ENCODE assay signal across 18 cellular contexts in genomic region chr5:57695179-57695578, GRCh38.
DNase-seq lines count a peak whose midpoint lies in the region; ATAC-seq, FAIRE-seq and TF ChIP-seq lines count a peak whose summit lies in the region.
"Had no signal": no experiment of that assay in that cellular context is flagged by ENCODE, and none has a peak within 500 bp of the region (broad histone marks: within the 10 kb centered on the region; RNA-seq: fewer than 3 reads in every experiment).

No MANE protein-coding gene starts in this region.

- intact Hi-C loops in mammary epithelial cell (cut with micrococcal nuclease): loop anchor here (5.0 kb wide), 2 partner anchors 42 to 43 kb away; no protein-coding TSS in a partner anchor
- intact Hi-C loops in HepG2 (cut with micrococcal nuclease; ENCODE audit: unreplicated experiment): loop anchor here (2.0 to 10.0 kb wide), 2 partner anchors 44 to 520 kb away; partner anchors contain the start of gene GPBP1
- intact Hi-C loops in sigmoid colon (cut with DNase I): no loop called here
- intact Hi-C loops in gastrocnemius medialis (cut with DNase I; ENCODE audit: low total_unique reads): no loop called here

- WGBS in mammary epithelial cell (ENCODE audit: low coverage, missing lambda C conversion rate): 13% methylated on average over 3 of the region's 5 CpGs
- 23% methylated on average over 5 of the region's 5 CpGs for WGBS in HepG2 (ENCODE audit: low lambda C conversion rate)
- WGBS in sigmoid colon, 2 donors: 58 to 78% methylated on average over 5 of the region's 5 CpGs

- H3K27me3 ChIP-seq in mammary epithelial cell (ENCODE audit: insufficient read depth, low read length): no peaks in the 10 kb centered on the region
- H3K27me3 ChIP-seq in HepG2 (ENCODE audit: control insufficient read depth in 1 of 2, insufficient read depth in 2 of 2, low read length in 2 of 2): no peaks in the 10 kb centered on the region
- H3K27me3 ChIP-seq in sigmoid colon: no peaks in the 10 kb centered on the region
- H3K27me3 ChIP-seq in gastrocnemius medialis: no peaks in the 10 kb centered on the region

- POLR2A ChIA-PET in HepG2 (lab: Yijun Ruan, JAX): interaction anchor here (1.1 kb wide), 1 partner anchor 44 kb away, joined by 13 read pairs; no protein-coding TSS in a partner anchor

- peak; percentile 25 for DNase-seq in COLO829 (ENCODE audit: low spot score)
- peak; percentile 50 for DNase-seq in mammary epithelial cell
- peak; percentile 91 for DNase-seq in HepG2 (ENCODE audit: low spot score)
- no peak for DNase-seq in sigmoid colon
- no peak for DNase-seq in C1 segment of cervical spinal cord (lab: John Stamatoyannopoulos, UW)
- DNase-seq in gastrocnemius medialis: no peak
- DNase-seq: activated CD4-positive, alpha-beta memory T cell treated with anti-CD3 and anti-CD28 coated beads, Interleukin-2, amount 10 ng/mL, durations not matched to agents 7 days and 5 days; activated naive CD8-positive, alpha-beta T cell treated with anti-CD3 and anti-CD28 coated beads, Interleukin-2, amount 10 ng/mL, durations not matched to agents 7 days and 5 days; activated T-cell treated with anti-CD3 and anti-CD28 coated beads, Interleukin-2, amount 50 U/mL, for 48 hours; effector CD8-positive, alpha-beta T cell; Kasumi-1; NCI-H1436; NCI-H2227 treated with DMSO at 0.1 percent for 48 hours; SW 1271 had no signal

- BruUV-seq in mammary epithelial cell (replicated peaks; lab: Mats Ljungman, UMichigan) (no TSS peak), HepG2 (replicated peaks; lab: Mats Ljungman, UMichigan) (no TSS peak)

- TF ChIP-seq POLR2A in HepG2 (IDR thresholded peaks at IDR 0.05; ENCODE audit: insufficient read depth in 1 of 2, low read depth in 2 of 2, low read length in 2 of 2) (no peak), sigmoid colon (IDR thresholded peaks at IDR 0.05) (no peak), gastrocnemius medialis (IDR thresholded peaks at IDR 0.05) (no peak)

- H3K9me3 ChIP-seq in mammary epithelial cell (replicated peaks; ENCODE audit: insufficient read depth, low read length) (no peaks in the 10 kb centered on the region), HepG2 (ENCODE audit: low read length) (no peaks in the 10 kb centered on the region), sigmoid colon (no peaks in the 10 kb centered on the region), gastrocnemius medialis (no peaks in the 10 kb centered on the region)

- TF ChIP-seq CTCF in mammary epithelial cell (conservative IDR thresholded peaks at IDR 0.05 in 1 of 2, IDR thresholded peaks at IDR 0.05 in 1 of 2; ENCODE audit: extremely low read depth in 1 of 2, insufficient read depth in 1 of 2, low read depth in 1 of 2, low read length in 2 of 2): no peak
- no peak; the same call in 1 of the 2 replicates for TF ChIP-seq CTCF in HepG2 (CRISPR knock-in tag; IDR thresholded peaks at IDR 0.05)
- no peak for TF ChIP-seq CTCF in sigmoid colon (IDR thresholded peaks at IDR 0.05)
- TF ChIP-seq CTCF in gastrocnemius medialis (IDR thresholded peaks at IDR 0.05 in 4 of 5, conservative IDR thresholded peaks at IDR 0.05 in 1 of 5): no peak

- H3K4me1 ChIP-seq in mammary epithelial cell (ENCODE audit: insufficient read depth, low read length): peaks cover 56% of the 10 kb centered on the region
- peaks cover 49% of the 10 kb centered on the region for H3K4me1 ChIP-seq in HepG2 (ENCODE audit: insufficient read depth, low read length)
- H3K4me1 ChIP-seq in sigmoid colon: peaks cover 0 to 41% (median 17%) of the 10 kb centered on the region in 4 donors
- H3K4me1 ChIP-seq in gastrocnemius medialis: peaks cover 11 to 16% of the 10 kb centered on the region in 2 donors

- no peaks in the 10 kb centered on the region for H3K36me3 ChIP-seq in mammary epithelial cell (ENCODE audit: insufficient read depth, low read length)
- no peaks in the 10 kb centered on the region for H3K36me3 ChIP-seq in HepG2 (replicated peaks in 1 of 2; ENCODE audit: control insufficient read depth in 1 of 2, insufficient read depth in 2 of 2, low read length in 2 of 2)
- H3K36me3 ChIP-seq in sigmoid colon: no peaks in the 10 kb centered on the region
- H3K36me3 ChIP-seq in gastrocnemius medialis: no peaks in the 10 kb centered on the region

- H2AFZ ChIP-seq in mammary epithelial cell (ENCODE audit: low read depth, low read length) (peak overlapping the region; percentile 67), HepG2 (ENCODE audit: low read length) (peak overlapping the region; percentile 89)

- in situ Hi-C loops in mammary epithelial cell (cut with MboI; ENCODE audit: low sequenced_read_pairs in 2 of 2): no loop called here
- in situ Hi-C loops in HepG2 (cut with HindIII; ENCODE audit: extremely low pct_ligation_motif_present, low pct_unique_long_range_greater_than_20kb): no loop called here
- in situ Hi-C loops in gastrocnemius medialis (cut with MboI; ENCODE audit: low sequenced_read_pairs in 4 of 4): no loop called here

- H3K27ac ChIP-seq in mammary epithelial cell (ENCODE audit: insufficient read depth, low read depth, low read length): peak overlapping the region; percentile 90
- H3K27ac ChIP-seq in HepG2 (ENCODE audit: extremely low read length, insufficient read depth, low read length): peak overlapping the region; percentile 85
- H3K27ac ChIP-seq in sigmoid colon: peak overlapping the region; percentile 11 to 55 (median 52)
- peak overlapping the region in 2 of 4 donors; percentile 3 to 26 for H3K27ac ChIP-seq in gastrocnemius medialis

- H3K79me2 ChIP-seq in mammary epithelial cell (ENCODE audit: insufficient read depth, low read length) (no peaks in the 10 kb centered on the region), HepG2 (ENCODE audit: insufficient read depth, low read length) (no peaks in the 10 kb centered on the region)

- H4K20me1 ChIP-seq in mammary epithelial cell (ENCODE audit: insufficient read depth, low read length): no peaks in the 10 kb centered on the region
- H4K20me1 ChIP-seq in HepG2 (ENCODE audit: insufficient read depth, low read length): no peaks in the 10 kb centered on the region

- H3K4me2 ChIP-seq in mammary epithelial cell (ENCODE audit: insufficient read depth, low read depth, low read length) (peak overlapping the region; percentile 82), HepG2 (ENCODE audit: low read depth, low read length) (peak overlapping the region; percentile 73)

- dilution Hi-C loops in mammary epithelial cell (cut with HindIII; ENCODE audit: low sequenced_read_pairs): no loop called here

- TF ChIP-seq EP300 in HepG2 (IDR thresholded peaks at IDR 0.05; ENCODE audit: low read depth in 2 of 2, low read length in 2 of 2) (peak in 1 of 2 experiments; percentile 85; a peak in 2 of 4 replicates), HepG2 (CRISPR knock-in tag; IDR thresholded peaks at IDR 0.05; ENCODE audit: borderline replicate concordance) (peak; percentile 17; the same call in 1 of the 2 replicates), sigmoid colon (IDR thresholded peaks at IDR 0.05) (no peak)

- no peak overlapping the region for H3K4me3 ChIP-seq in mammary epithelial cell (replicated peaks in 1 of 3; ENCODE audit: insufficient read depth in 1 of 3, low read depth in 2 of 3, low read length in 3 of 3)
- peak overlapping the region; percentile 23 to 45 (median 45); a peak in 4 of 6 replicates for H3K4me3 ChIP-seq in HepG2 (replicated peaks in 1 of 3; ENCODE audit: insufficient read depth in 1 of 3, low read depth in 2 of 3, low read length in 3 of 3)
- H3K4me3 ChIP-seq in sigmoid colon: no peak overlapping the region
- no peak overlapping the region for H3K4me3 ChIP-seq in gastrocnemius medialis
- H3K4me3 ChIP-seq: GM12878 had no signal

- CTCF ChIA-PET in mammary epithelial cell (lab: Charles Lee; ENCODE audit: low non-redundant PET): no interaction called here
- CTCF ChIA-PET in HepG2 (lab: Yijun Ruan, JAX; ENCODE audit: low intra/inter-chr PET ratio, low total read pairs): no interaction called here

- no peak for TF ChIP-seq RAD21 in HepG2 (CRISPR knock-in tag; IDR thresholded peaks at IDR 0.05)

- ATAC-seq in HepG2 (peak; percentile 67), HG02840 (IDR thresholded peaks at IDR 0.05; ENCODE audit: low FRiP score, unreplicated experiment) (no peak), gastrocnemius medialis (no peak), GM18870 (IDR thresholded peaks at IDR 0.05; ENCODE audit: unreplicated experiment) (no peak)
- ATAC-seq: GM12878 had no signal

- peak; percentile 78 for FAIRE-seq in HepG2 (lab: Jason Lieb, UNC)
- FAIRE-seq: GM12878, H1 had no signal

- H3K9ac ChIP-seq in mammary epithelial cell (ENCODE audit: insufficient read depth, low read length) (peak overlapping the region; percentile 91), HepG2 (ENCODE audit: insufficient read depth, low read depth, low read length) (peak overlapping the region; percentile 60; the same call in 1 of the 2 replicates)

TF ChIP-seq in HepG2, 621 proteins besides CTCF, POLR2A, EP300 and RAD21 (continues in another document):
- TF ChIP-seq TFDP1 (CRISPR knock-in tag; IDR thresholded peaks at IDR 0.05; ENCODE audit: borderline replicate concordance): no peak

Comparison
In these comparisons a context has a peak if more than half of its experiments do, and no peak if none do; other contexts are left out.
1. DNase-seq: peak in COLO829 (single experiment), mammary epithelial cell (single experiment) and HepG2 (single experiment); none in sigmoid colon (single experiment), C1 segment of cervical spinal cord (0 of 14) and gastrocnemius medialis (0 of 2).
2. H3K4me3 ChIP-seq: peak in HepG2 (3 of 3); none in mammary epithelial cell (0 of 3), sigmoid colon (0 of 4) and gastrocnemius medialis (0 of 4).
3. intact Hi-C loops: an anchor here in mammary epithelial cell (5.0 kb wide) and HepG2 (2.0 to 10.0 kb wide); none called in sigmoid colon and gastrocnemius medialis.